ENCODE assay signal across 1 cellular context in the genomic region with DNA sequence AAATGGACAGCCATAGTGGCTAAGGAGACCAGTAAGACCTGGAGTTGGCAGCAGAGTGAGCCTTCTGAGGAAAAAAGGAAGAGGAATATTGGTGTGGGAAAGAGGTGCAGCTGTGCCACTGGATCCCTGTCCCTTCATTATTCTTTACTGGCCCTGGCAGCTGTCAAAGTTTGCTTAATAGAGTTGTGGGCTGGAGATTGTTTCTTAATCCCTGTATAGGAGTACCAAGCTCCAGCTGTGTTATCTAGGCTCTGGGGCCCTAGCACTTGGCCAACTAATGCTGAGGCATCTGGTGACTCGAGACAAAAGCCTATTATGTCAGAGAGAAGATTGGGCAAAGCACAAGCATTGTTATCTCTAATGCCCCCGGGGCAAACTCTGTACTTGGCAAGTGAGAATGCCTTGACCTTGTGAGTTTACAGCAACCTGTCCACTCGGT.
TF ChIP-seq lines count a peak whose summit lies in the region.

No MANE protein-coding gene starts in this region.

TF ChIP-seq in SK-N-SH, 30 proteins besides CTCF, POLR2A, EP300 and RAD21 (continued from another document):
- TF ChIP-seq REST (IDR thresholded peaks at IDR 0.05; ENCODE audit: low read depth, low read length): no peak
- TF ChIP-seq FOXM1 (IDR thresholded peaks at IDR 0.05; ENCODE audit: low read depth): no peak
- TF ChIP-seq TCF12 (IDR thresholded peaks at IDR 0.05): peak; percentile 55
- no peak for TF ChIP-seq RXRA (IDR thresholded peaks at IDR 0.05; ENCODE audit: borderline replicate concordance, low read depth)
- no peak for TF ChIP-seq SIN3A (IDR thresholded peaks at IDR 0.05; ENCODE audit: borderline replicate concordance, low read depth, low read length)
- TF ChIP-seq GATA2 (CRISPR knock-in tag; IDR thresholded peaks at IDR 0.05): peak; percentile 59; the same call in 1 of the 2 replicates
- TF ChIP-seq PBX3 (IDR thresholded peaks at IDR 0.05): no peak
- TF ChIP-seq TAF1 (IDR thresholded peaks at IDR 0.05; ENCODE audit: borderline replicate concordance, low read depth, low read length): no peak
- peak; percentile 76; the same call in 1 of the 2 replicates for TF ChIP-seq RCOR1 (IDR thresholded peaks at IDR 0.05; ENCODE audit: low read length)
- TF ChIP-seq NRF1 (IDR thresholded peaks at IDR 0.05; ENCODE audit: low read depth, low read length): no peak
- TF ChIP-seq JUND (IDR thresholded peaks at IDR 0.05): no peak
- no peak for TF ChIP-seq TEAD4 (IDR thresholded peaks at IDR 0.05; ENCODE audit: borderline replicate concordance, insufficient read depth)
- TF ChIP-seq NFIC (IDR thresholded peaks at IDR 0.05; ENCODE audit: borderline replicate concordance): no peak
- no peak for TF ChIP-seq EZH2phosphoT487 (IDR thresholded peaks at IDR 0.05; ENCODE audit: borderline replicate concordance, low read depth)
- TF ChIP-seq, protein P1, sequence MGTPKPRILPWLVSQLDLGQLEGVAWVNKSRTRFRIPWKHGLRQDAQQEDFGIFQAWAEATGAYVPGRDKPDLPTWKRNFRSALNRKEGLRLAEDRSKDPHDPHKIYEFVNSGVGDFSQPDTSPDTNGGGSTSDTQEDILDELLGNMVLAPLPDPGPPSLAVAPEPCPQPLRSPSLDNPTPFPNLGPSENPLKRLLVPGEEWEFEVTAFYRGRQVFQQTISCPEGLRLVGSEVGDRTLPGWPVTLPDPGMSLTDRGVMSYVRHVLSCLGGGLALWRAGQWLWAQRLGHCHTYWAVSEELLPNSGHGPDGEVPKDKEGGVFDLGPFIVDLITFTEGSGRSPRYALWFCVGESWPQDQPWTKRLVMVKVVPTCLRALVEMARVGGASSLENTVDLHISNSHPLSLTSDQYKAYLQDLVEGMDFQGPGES (IDR thresholded peaks at IDR 0.05; ENCODE audit: low read depth, low read length): no peak
- no peak for TF ChIP-seq MAX (IDR thresholded peaks at IDR 0.05; ENCODE audit: low read depth)
